In genomic region chr6:108714012-108714773, GRCh38 we compare ENCODE assay signal across 11 cellular contexts.
A peak's percentile ranks its signal among the peaks of the same experiment; 100 is the strongest.
DNase-seq lines count a peak whose midpoint lies in the region; ATAC-seq and TF ChIP-seq lines count a peak whose summit lies in the region.
"Had no signal": no experiment of that assay in that cellular context is flagged by ENCODE, and none has a peak within 500 bp of the region (broad histone marks: within the 10 kb centered on the region; RNA-seq: fewer than 3 reads in every experiment).

No MANE protein-coding gene starts in this region.

- no peak overlapping the region for H3K27ac ChIP-seq in CD4-positive, alpha-beta memory T cell (ENCODE audit: low read depth, low read length)
- H3K27ac ChIP-seq in endodermal cell (ENCODE audit: low read depth, low read length): no peak overlapping the region
- H3K27ac ChIP-seq in lung (ENCODE audit: low read depth in 1 of 2, low read length in 1 of 2): no peak overlapping the region

- no peak overlapping the region for H3K4me3 ChIP-seq in CD4-positive, alpha-beta memory T cell (ENCODE audit: low read length in 2 of 2)
- H3K4me3 ChIP-seq in NB4 (ENCODE audit: low read depth, low read length) (peak overlapping the region; percentile 38), endodermal cell (ENCODE audit: low read length) (no peak overlapping the region), lung (no peak overlapping the region)

- no peak for TF ChIP-seq POLR2A in NB4 (IDR thresholded peaks at IDR 0.05; ENCODE audit: extremely low read depth, insufficient read length)

- intact Hi-C loops in CD4-positive, alpha-beta memory T cell (cut with micrococcal nuclease): no loop called here

- H3K9ac ChIP-seq in endodermal cell (ENCODE audit: extremely low read depth, low read length, poor library complexity, severe bottlenecking): no peak overlapping the region

- no peaks in the 10 kb centered on the region for H3K27me3 ChIP-seq in CD4-positive, alpha-beta memory T cell (ENCODE audit: insufficient read depth, low read length)
- H3K27me3 ChIP-seq in endodermal cell (ENCODE audit: control insufficient read depth, insufficient read depth, low read length, poor library complexity, severe bottlenecking) (no peaks in the 10 kb centered on the region), lung (ENCODE audit: control insufficient read depth, insufficient read depth) (no peaks in the 10 kb centered on the region)

- POLR2A ChIA-PET in CD4-positive, alpha-beta memory T cell (lab: Charles Lee; ENCODE audit: partially characterized antibody): no interaction called here

- TF ChIP-seq CTCF in NB4 (IDR thresholded peaks at IDR 0.05; ENCODE audit: low read depth, low read length): no peak
- TF ChIP-seq CTCF in endodermal cell (conservative IDR thresholded peaks at IDR 0.05): no peak
- no peak for TF ChIP-seq CTCF in lung (IDR thresholded peaks at IDR 0.05; ENCODE audit: control extremely low read depth, extremely low read depth)

- 85 to 94% methylated on average over 8 of the region's 8 CpGs for WGBS in endodermal cell (ENCODE audit: insufficient coverage in 1 of 2, insufficient read length in 1 of 2), 2 experiments
- WGBS in lung, 2 donors: 37 to 63% methylated on average over 8 of the region's 8 CpGs

- peaks cover 21% of the 10 kb centered on the region for H3K4me1 ChIP-seq in CD4-positive, alpha-beta memory T cell (ENCODE audit: insufficient read depth, low read length)
- H3K4me1 ChIP-seq in endodermal cell (ENCODE audit: control insufficient read depth, insufficient read depth, low read length) (peaks cover 7% of the 10 kb centered on the region), lung (ENCODE audit: control insufficient read depth in 2 of 2, insufficient read depth in 2 of 2, low read length in 2 of 2) (peaks cover 0 to 12% of the 10 kb centered on the region in 2 donors)

- peaks cover 0 to 3% of the 10 kb centered on the region in 2 donors for H3K27me3 Mint-ChIP-seq in CD4-positive, alpha-beta memory T cell
- H3K27me3 Mint-ChIP-seq in endodermal cell (ENCODE audit: insufficient read depth): peaks cover 8% of the 10 kb centered on the region
- H3K27me3 Mint-ChIP-seq: natural killer cell treated with Interleukin-12 subunit alpha and Interleukin-12 subunit beta and Interleukin-15 and Interleukin-18, amount 100 ng/mL, for 72 hours had no signal

- peak in 4 of 5 donors; percentile 13 to 26 (median 26) for DNase-seq in CD4-positive, alpha-beta memory T cell
- DNase-seq in NB4 (ENCODE audit: low read depth) (peak; percentile 88), endodermal cell (peak; percentile 12), lung (ENCODE audit: low spot score) (no peak), NCI-H2029 (lab: John Stamatoyannopoulos, UW) (no peak), activated gamma-delta T cell (lab: John Stamatoyannopoulos, UW) (no peak), NCI-H1105 treated with DMSO at 0.1 percent for 48 hours (lab: John Stamatoyannopoulos, UW) (no peak)
- DNase-seq: activated T-cell treated with anti-CD3 and anti-CD28 coated beads, Interleukin-2, amount 50 U/mL, for 48 hours had no signal

- H3K9me3 ChIP-seq in CD4-positive, alpha-beta memory T cell (ENCODE audit: control insufficient read depth in 1 of 2, low read length in 2 of 2): no peaks in the 10 kb centered on the region
- no peaks in the 10 kb centered on the region for H3K9me3 ChIP-seq in endodermal cell (ENCODE audit: control insufficient read depth, low read length)
- H3K9me3 ChIP-seq in lung (ENCODE audit: control insufficient read depth in 2 of 2, insufficient read depth in 1 of 2, low read length in 1 of 2): no peaks in the 10 kb centered on the region

- no peaks in the 10 kb centered on the region for H3K36me3 ChIP-seq in CD4-positive, alpha-beta memory T cell (ENCODE audit: insufficient read depth, low read length)
- H3K36me3 ChIP-seq in endodermal cell (ENCODE audit: control insufficient read depth, insufficient read depth, low read length) (no peaks in the 10 kb centered on the region), lung (ENCODE audit: control insufficient read depth in 2 of 2, insufficient read depth in 2 of 2, low read length in 2 of 2) (no peaks in the 10 kb centered on the region)

- CTCF ChIA-PET in CD4-positive, alpha-beta memory T cell (lab: Charles Lee; ENCODE audit: partially characterized antibody): interaction anchor here (1.3 kb wide), 1 partner anchor 188 kb away, joined by 3 read pairs; no protein-coding TSS in a partner anchor

- peak overlapping the region in 4 of 8 donors; percentile 2 to 58 (median 22) for H3K4me3 Mint-ChIP-seq in CD4-positive, alpha-beta memory T cell
- no peak overlapping the region for H3K4me3 Mint-ChIP-seq in endodermal cell
- H3K4me3 Mint-ChIP-seq: natural killer cell treated with Interleukin-12 subunit alpha and Interleukin-12 subunit beta and Interleukin-15 and Interleukin-18, amount 100 ng/mL, for 72 hours had no signal

- H3K36me3 Mint-ChIP-seq in CD4-positive, alpha-beta memory T cell: no peaks in the 10 kb centered on the region
- no peaks in the 10 kb centered on the region for H3K36me3 Mint-ChIP-seq in endodermal cell (ENCODE audit: low read depth)
- H3K36me3 Mint-ChIP-seq: CD14-positive monocyte; natural killer cell treated with Interleukin-12 subunit alpha and Interleukin-12 subunit beta and Interleukin-15 and Interleukin-18, amount 100 ng/mL, for 72 hours had no signal

- peak overlapping the region in 4 of 7 donors; percentile 2 to 80 (median 38) for H3K27ac Mint-ChIP-seq in CD4-positive, alpha-beta memory T cell
- no peak overlapping the region for H3K27ac Mint-ChIP-seq in endodermal cell

- H3K9me3 Mint-ChIP-seq in CD4-positive, alpha-beta memory T cell: peaks cover 0 to 2% (median 0%) of the 10 kb centered on the region in 8 donors
- H3K9me3 Mint-ChIP-seq in endodermal cell: no peaks in the 10 kb centered on the region
- H3K9me3 Mint-ChIP-seq: CD14-positive monocyte; natural killer cell treated with Interleukin-12 subunit alpha and Interleukin-12 subunit beta and Interleukin-15 and Interleukin-18, amount 100 ng/mL, for 72 hours had no signal

- H3K4me1 Mint-ChIP-seq in CD4-positive, alpha-beta memory T cell: peaks cover 3 to 33% (median 22%) of the 10 kb centered on the region in 4 donors
- peaks cover 13% of the 10 kb centered on the region for H3K4me1 Mint-ChIP-seq in endodermal cell

- ATAC-seq in lung (ENCODE audit: insufficient read depth, low FRiP score) (peak; percentile 20), HG02588 (IDR thresholded peaks at IDR 0.05; ENCODE audit: unreplicated experiment) (no peak)

Comparison
In these comparisons a context has a peak if more than half of its experiments do, and no peak if none do; other contexts are left out.
1. DNase-seq: peak in CD4-positive, alpha-beta memory T cell (4 of 5), NB4 (single experiment) and endodermal cell (single experiment); none in lung (single experiment), NCI-H2029 (single experiment), activated gamma-delta T cell (single experiment) and NCI-H1105 treated with DMSO at 0.1 percent for 48 hours (single experiment).